1 cellular context compared by ENCODE assay signal in genomic region chr12:115872212-115872611, GRCh38.
TF ChIP-seq lines count a peak whose summit lies in the region.

No MANE protein-coding gene starts in this region.

TF ChIP-seq in HCT116, 20 proteins besides CTCF, POLR2A, EP300 and RAD21:
- TF ChIP-seq, protein P1, sequence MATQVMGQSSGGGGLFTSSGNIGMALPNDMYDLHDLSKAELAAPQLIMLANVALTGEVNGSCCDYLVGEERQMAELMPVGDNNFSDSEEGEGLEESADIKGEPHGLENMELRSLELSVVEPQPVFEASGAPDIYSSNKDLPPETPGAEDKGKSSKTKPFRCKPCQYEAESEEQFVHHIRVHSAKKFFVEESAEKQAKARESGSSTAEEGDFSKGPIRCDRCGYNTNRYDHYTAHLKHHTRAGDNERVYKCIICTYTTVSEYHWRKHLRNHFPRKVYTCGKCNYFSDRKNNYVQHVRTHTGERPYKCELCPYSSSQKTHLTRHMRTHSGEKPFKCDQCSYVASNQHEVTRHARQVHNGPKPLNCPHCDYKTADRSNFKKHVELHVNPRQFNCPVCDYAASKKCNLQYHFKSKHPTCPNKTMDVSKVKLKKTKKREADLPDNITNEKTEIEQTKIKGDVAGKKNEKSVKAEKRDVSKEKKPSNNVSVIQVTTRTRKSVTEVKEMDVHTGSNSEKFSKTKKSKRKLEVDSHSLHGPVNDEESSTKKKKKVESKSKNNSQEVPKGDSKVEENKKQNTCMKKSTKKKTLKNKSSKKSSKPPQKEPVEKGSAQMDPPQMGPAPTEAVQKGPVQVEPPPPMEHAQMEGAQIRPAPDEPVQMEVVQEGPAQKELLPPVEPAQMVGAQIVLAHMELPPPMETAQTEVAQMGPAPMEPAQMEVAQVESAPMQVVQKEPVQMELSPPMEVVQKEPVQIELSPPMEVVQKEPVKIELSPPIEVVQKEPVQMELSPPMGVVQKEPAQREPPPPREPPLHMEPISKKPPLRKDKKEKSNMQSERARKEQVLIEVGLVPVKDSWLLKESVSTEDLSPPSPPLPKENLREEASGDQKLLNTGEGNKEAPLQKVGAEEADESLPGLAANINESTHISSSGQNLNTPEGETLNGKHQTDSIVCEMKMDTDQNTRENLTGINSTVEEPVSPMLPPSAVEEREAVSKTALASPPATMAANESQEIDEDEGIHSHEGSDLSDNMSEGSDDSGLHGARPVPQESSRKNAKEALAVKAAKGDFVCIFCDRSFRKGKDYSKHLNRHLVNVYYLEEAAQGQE (IDR thresholded peaks at IDR 0.05; ENCODE audit: low read depth) = no peak
- no peak for TF ChIP-seq TCF7L2 (IDR thresholded peaks at IDR 0.05; ENCODE audit: borderline replicate concordance, extremely low read depth, insufficient read depth, insufficient read length)
- TF ChIP-seq SP1 (IDR thresholded peaks at IDR 0.05; ENCODE audit: low read depth) = 0 out of 2 replicates have a peak, but pooled peaks have one; percentile 4
